9 cellular contexts compared by ENCODE assay signal in the genomic region with DNA sequence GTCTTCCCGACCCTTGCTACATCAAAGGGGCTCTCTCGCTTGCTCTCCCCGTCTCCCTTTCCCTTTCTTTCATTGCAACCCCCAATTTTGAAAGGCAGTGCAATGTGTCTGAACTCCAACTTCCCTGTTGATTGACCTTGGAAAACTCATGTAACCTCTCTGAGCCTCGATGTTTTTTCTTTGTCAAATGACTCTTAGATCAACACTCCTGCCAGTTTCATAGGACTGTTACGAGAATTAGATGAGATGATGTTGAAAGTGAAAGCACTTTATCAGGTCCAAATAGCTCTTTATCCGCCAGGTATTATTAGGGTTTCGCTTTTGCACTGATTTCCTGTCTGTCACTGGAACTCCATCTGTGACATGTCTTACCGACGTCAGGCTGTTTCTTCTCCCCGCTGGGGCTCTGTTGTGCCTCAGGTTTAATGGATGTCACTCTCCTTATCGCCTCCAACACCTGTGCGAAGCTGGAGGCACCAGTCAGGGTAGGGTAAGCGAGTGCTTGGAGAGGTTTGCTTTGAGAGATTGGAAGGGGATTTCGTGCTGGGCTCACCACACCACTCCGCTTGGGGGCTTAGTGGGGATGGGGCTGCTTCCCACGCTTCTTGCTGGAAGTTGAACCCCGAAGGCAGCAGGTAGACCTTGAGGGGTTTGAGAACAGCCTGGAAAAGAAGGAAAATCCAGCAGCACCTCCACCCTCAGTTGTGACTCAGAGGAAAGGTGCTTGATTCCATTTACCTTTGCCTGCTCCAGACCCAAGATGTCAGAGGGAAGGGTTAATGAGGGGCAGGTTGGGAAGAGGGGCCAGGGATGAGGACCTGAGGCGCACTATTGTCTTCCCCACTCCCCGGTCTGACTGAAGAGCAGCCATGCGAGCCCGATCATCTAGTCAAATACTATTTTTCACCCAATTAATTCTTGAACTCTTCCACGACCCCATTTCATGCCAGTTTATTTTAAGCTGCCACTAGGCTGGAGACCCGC. TPM values are rescaled to one million over a fixed set of nuclear protein-coding genes. Genes with fewer than 3 reads are reported as not detected.
DNase-seq lines count a peak whose midpoint lies in the region; ATAC-seq and TF ChIP-seq lines count a peak whose summit lies in the region.
"Had no signal": no experiment of that assay in that cellular context is flagged by ENCODE, and none has a peak within 500 bp of the region (broad histone marks: within the 10 kb centered on the region; RNA-seq: fewer than 3 reads in every experiment).

No MANE protein-coding gene starts in this region.

- no peaks in the 10 kb centered on the region for H3K9me3 Mint-ChIP-seq in activated naive CD8-positive, alpha-beta T cell treated with anti-CD3 and anti-CD28 coated beads, Interleukin-2, amount 50 U/mL, for 24 hours
- peaks cover 0 to 2% (median 0%) of the 10 kb centered on the region in 9 donors for H3K9me3 Mint-ChIP-seq in naive thymus-derived CD8-positive, alpha-beta T cell

- DNase-seq in activated naive CD8-positive, alpha-beta T cell treated with anti-CD3 and anti-CD28 coated beads, Interleukin-2, amount 50 U/mL, for 24 hours, result no peak
- peak in 2 of 10 donors; percentile 34 to 35 for DNase-seq in naive thymus-derived CD8-positive, alpha-beta T cell
- no peak for DNase-seq in iPS-NIHi11 (ENCODE audit: low spot score)
- no peak for DNase-seq in NCI-H1930 (lab: John Stamatoyannopoulos, UW)
- DNase-seq in NOMO-1 (lab: John Stamatoyannopoulos, UW; ENCODE audit: unreplicated experiment in 2 of 2), result no peak
- no peak for DNase-seq in RWPE1 (ENCODE audit: low spot score)
- DNase-seq: activated CD8-positive, alpha-beta memory T cell treated with anti-CD3 and anti-CD28 coated beads, Interleukin-2, amount 50 U/mL, for 48 hours had no signal

- ATAC-seq in HG03060 (IDR thresholded peaks at IDR 0.05; ENCODE audit: low read depth, unreplicated experiment), result peak; percentile 55
- ATAC-seq in activated naive CD8-positive, alpha-beta T cell treated with anti-CD3 and anti-CD28 coated beads, Interleukin-2, amount 50 U/mL, for 24 hours, result no peak
- peak; percentile 24 to 53 for ATAC-seq in naive thymus-derived CD8-positive, alpha-beta T cell

- 0 out of 2 replicates have a peak, but pooled peaks cover 6% of the 10 kb centered on the region for H3K4me1 ChIP-seq in ES-I3 (ENCODE audit: insufficient read depth, low read length)

- peaks cover 2% of the 10 kb centered on the region for H3K36me3 Mint-ChIP-seq in activated naive CD8-positive, alpha-beta T cell treated with anti-CD3 and anti-CD28 coated beads, Interleukin-2, amount 50 U/mL, for 24 hours (ENCODE audit: low read depth)
- H3K36me3 Mint-ChIP-seq in naive thymus-derived CD8-positive, alpha-beta T cell, result peaks cover 0 to 2% (median 0%) of the 10 kb centered on the region in 3 donors

- CTCF ChIA-PET in RWPE1 (lab: Yijun Ruan, JAX), result no interaction called here

- H3K9ac ChIP-seq in ES-I3 (ENCODE audit: low read depth, low read length), result peak overlapping the region; percentile 17; the same call in 1 of the 2 replicates

- H3K27ac Mint-ChIP-seq in activated naive CD8-positive, alpha-beta T cell treated with anti-CD3 and anti-CD28 coated beads, Interleukin-2, amount 50 U/mL, for 24 hours, result no peak overlapping the region
- peak overlapping the region in 2 of 10 donors; percentile 20 to 57 for H3K27ac Mint-ChIP-seq in naive thymus-derived CD8-positive, alpha-beta T cell

- no peaks in the 10 kb centered on the region for H3K36me3 ChIP-seq in ES-I3 (ENCODE audit: insufficient read depth, low read length)

- H3K9me3 ChIP-seq in ES-I3 (ENCODE audit: control insufficient read depth, insufficient read depth, low read length), result no peaks in the 10 kb centered on the region

- POLR2A ChIA-PET in naive thymus-derived CD8-positive, alpha-beta T cell (lab: Charles Lee), result interaction anchor here (0.6 kb wide), 2 partner anchors 323 to 421 kb away, joined by 3 to 6 read pairs; no protein-coding TSS in a partner anchor
- POLR2A ChIA-PET in RWPE1 (lab: Yijun Ruan, JAX; ENCODE audit: low non-redundant PET), result no interaction called here

- H3K4me1 Mint-ChIP-seq in activated naive CD8-positive, alpha-beta T cell treated with anti-CD3 and anti-CD28 coated beads, Interleukin-2, amount 50 U/mL, for 24 hours, result peaks cover 48% of the 10 kb centered on the region
- peaks cover 29 to 64% (median 59%) of the 10 kb centered on the region in 4 donors for H3K4me1 Mint-ChIP-seq in naive thymus-derived CD8-positive, alpha-beta T cell

- TF ChIP-seq CTCF in RWPE1 (conservative IDR thresholded peaks at IDR 0.05; ENCODE audit: low read depth), result no peak

- no peak overlapping the region for H3K27ac ChIP-seq in RWPE1

- peak overlapping the region; percentile 60 for H3K4me3 Mint-ChIP-seq in activated naive CD8-positive, alpha-beta T cell treated with anti-CD3 and anti-CD28 coated beads, Interleukin-2, amount 50 U/mL, for 24 hours
- peak overlapping the region; percentile 70 to 91 (median 87) for H3K4me3 Mint-ChIP-seq in naive thymus-derived CD8-positive, alpha-beta T cell

- H3K27me3 Mint-ChIP-seq in activated naive CD8-positive, alpha-beta T cell treated with anti-CD3 and anti-CD28 coated beads, Interleukin-2, amount 50 U/mL, for 24 hours, result peaks cover 85% of the 10 kb centered on the region
- peaks cover 34 to 90% (median 67%) of the 10 kb centered on the region in 5 donors for H3K27me3 Mint-ChIP-seq in naive thymus-derived CD8-positive, alpha-beta T cell

RNA-seq across cellular contexts. Expression of a gene that starts 4.3 kb away (rescaled TPM):
- not detected for total RNA-seq in naive thymus-derived CD8-positive, alpha-beta T cell
- polyA plus RNA-seq in naive thymus-derived CD8-positive, alpha-beta T cell, result not detected

RNA-seq across cellular contexts. Expression of a gene that starts 50.8 kb away (rescaled TPM):
- total RNA-seq in naive thymus-derived CD8-positive, alpha-beta T cell, result not detected
- polyA plus RNA-seq in naive thymus-derived CD8-positive, alpha-beta T cell, result not detected
